ENCODE assay signal across 8 cellular contexts in genomic region chr1:38586993-38587646, GRCh38.
DNase-seq lines count a peak whose midpoint lies in the region; ATAC-seq and TF ChIP-seq lines count a peak whose summit lies in the region.

No MANE protein-coding gene starts in this region.

- 37 to 45% (median 38%) methylated on average over 8 to 9 of the region's 9 CpGs for WGBS in heart left ventricle, 4 donors
- 31 to 36% (median 33%) methylated on average over 9 of the region's 9 CpGs for WGBS in spleen, 5 donors

- H3K4me3 ChIP-seq in heart left ventricle = no peak overlapping the region
- no peak overlapping the region for H3K4me3 ChIP-seq in spleen

- H3K27me3 ChIP-seq in heart left ventricle (peaks cover 0 to 11% (median 0%) of the 10 kb centered on the region in 9 donors), spleen (replicated peaks in 1 of 7) (peaks cover 0 to 28% (median 0%) of the 10 kb centered on the region in 7 donors)

- H3K4me1 ChIP-seq in heart left ventricle = peaks cover 0 to 5% (median 0%) of the 10 kb centered on the region in 12 donors
- peaks cover 0 to 19% (median 8%) of the 10 kb centered on the region in 6 donors for H3K4me1 ChIP-seq in spleen

- H3K27ac ChIP-seq in heart left ventricle (no peak overlapping the region), spleen (no peak overlapping the region)

- intact Hi-C loops in heart left ventricle (cut with DNase I) (loop anchor here in 7 of 10 donors (5.0 to 10.0 kb wide), 5 partner anchors 535 to 562 kb away; partner anchors contain the start of gene POU3F1 (in 3 of the 7)), spleen (cut with DNase I; ENCODE audit: low total_unique reads) (no loop called here)

- TF ChIP-seq CTCF in heart left ventricle (IDR thresholded peaks at IDR 0.05) (peak; percentile 62 to 87 (median 71)), spleen (IDR thresholded peaks at IDR 0.05 in 8 of 11, conservative IDR thresholded peaks at IDR 0.05 in 3 of 11) (peak; percentile 73 to 91 (median 88))

- H3K36me3 ChIP-seq in heart left ventricle (no peaks in the 10 kb centered on the region), spleen (no peaks in the 10 kb centered on the region)

- H3K9me3 ChIP-seq in heart left ventricle (peaks cover 0 to 11% (median 4%) of the 10 kb centered on the region in 12 donors), spleen (peaks cover 0 to 16% (median 12%) of the 10 kb centered on the region in 8 donors)

- DNase-seq in activated gamma-delta T cell treated with Interleukin-2 at 50 U/mL for 16 hours = peak; percentile 32
- DNase-seq in activated gamma-delta T cell (lab: John Stamatoyannopoulos, UW) = no peak
- peak; percentile 73 for DNase-seq in OCI-M1 (lab: John Stamatoyannopoulos, UW)
- DNase-seq in activated gamma-delta T cell treated with anti-CD3 and anti-CD28 coated beads, Interleukin-2, amount 50 U/mL, for 16 hours (ENCODE audit: low read depth) = peak; percentile 14
- DNase-seq in heart left ventricle = peak in 2 of 5 donors; percentile 34 to 71
- peak; percentile 87 for DNase-seq in spleen

- no peak for TF ChIP-seq POLR2A in heart left ventricle (IDR thresholded peaks at IDR 0.05)
- TF ChIP-seq POLR2A in spleen (IDR thresholded peaks at IDR 0.05) = no peak

- ATAC-seq in heart left ventricle = peak; percentile 26 to 74 (median 58)
- no peak for ATAC-seq in GM18498 (IDR thresholded peaks at IDR 0.05; ENCODE audit: unreplicated experiment)
- no peak for ATAC-seq in HG03378 (IDR thresholded peaks at IDR 0.05; ENCODE audit: unreplicated experiment)

Comparison
In these comparisons a context has a peak if more than half of its experiments do, and no peak if none do; other contexts are left out.
1. ATAC-seq: peak in heart left ventricle (4 of 4); none in GM18498 (single experiment) and HG03378 (single experiment).